In the genomic region with DNA sequence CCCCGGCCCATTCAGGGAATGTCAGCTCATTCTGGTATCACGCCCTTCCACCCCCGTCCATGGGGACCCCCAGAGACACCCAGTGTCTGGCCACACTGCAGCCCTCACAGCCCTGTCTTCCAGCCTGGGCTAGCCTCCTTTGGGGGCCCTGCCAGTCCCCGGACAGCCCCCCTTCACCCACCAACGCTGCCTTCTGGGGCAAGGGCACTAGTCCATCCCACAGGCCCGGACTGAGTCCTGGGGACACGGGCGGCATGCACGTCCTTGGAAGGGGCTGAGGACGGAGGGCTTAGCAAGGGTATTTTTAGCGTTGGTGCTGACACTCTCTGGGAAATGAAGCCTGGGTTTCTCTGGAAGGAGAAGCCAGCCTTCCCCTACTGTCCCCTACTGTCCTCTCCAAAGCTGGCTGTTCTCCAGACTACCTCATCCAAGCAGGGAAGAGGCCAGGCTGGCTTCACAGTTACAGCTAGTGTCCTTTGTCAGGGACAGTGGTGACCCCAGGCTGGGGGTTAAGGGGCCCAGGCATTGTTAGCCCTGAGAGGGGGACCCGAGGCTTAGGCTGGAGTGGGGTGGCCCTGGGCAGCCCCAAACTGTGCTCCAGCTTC, we compare ENCODE assay signal across 21 cellular contexts. TPM values are rescaled to one million over a fixed set of nuclear protein-coding genes. Genes with fewer than 3 reads are reported as not detected.
DNase-seq lines count a peak whose midpoint lies in the region; ATAC-seq and TF ChIP-seq lines count a peak whose summit lies in the region.
"Had no signal": no experiment of that assay in that cellular context is flagged by ENCODE, and none has a peak within 500 bp of the region (broad histone marks: within the 10 kb centered on the region; RNA-seq: fewer than 3 reads in every experiment).

No MANE protein-coding gene starts in this region.

- TF ChIP-seq CTCF in dorsolateral prefrontal cortex (IDR thresholded peaks at IDR 0.05 in 54 of 56, conservative IDR thresholded peaks at IDR 0.05 in 2 of 56; ENCODE audit: low read depth in 1 of 56, partially characterized antibody in 56 of 56): peak in 1 of 56 donors; percentile 13
- no peak for TF ChIP-seq CTCF in sigmoid colon (IDR thresholded peaks at IDR 0.05)

- no peak for TF ChIP-seq EP300 in sigmoid colon (IDR thresholded peaks at IDR 0.05)

- TF ChIP-seq POLR2A in sigmoid colon (IDR thresholded peaks at IDR 0.05): no peak

- H3K36me3 ChIP-seq in sigmoid colon: peaks cover 24 to 74% (median 41%) of the 10 kb centered on the region in 4 donors
- H3K36me3 ChIP-seq: transverse colon had no signal

- no peaks in the 10 kb centered on the region for H3K36me3 Mint-ChIP-seq in activated T-helper 2 cell treated with anti-CD3 and anti-CD28 coated beads, Interferon-gamma antibody, Interleukin-2, Interleukin-4, amounts not matched to agents 10 μg/mL and 5 μg/mL and 100 μg/mL, durations not matched to agents 14 hours and 24 hours and 36 hours (ENCODE audit: low read depth)
- H3K36me3 Mint-ChIP-seq: activated CD8-positive, alpha-beta memory T cell treated with anti-CD3 and anti-CD28 coated beads, Interleukin-2, amount 10 ng/mL, durations not matched to agents 7 days and 5 days; natural killer cell; stimulated activated effector memory CD8-positive, alpha-beta T cell treated with anti-CD3 and anti-CD28 coated beads, Interleukin-12 subunit alpha, Interleukin-12 subunit beta, amount 100 ng/mL, for 72 hours had no signal

- H3K9me3 Mint-ChIP-seq in activated T-helper 2 cell treated with anti-CD3 and anti-CD28 coated beads, Interferon-gamma antibody, Interleukin-2, Interleukin-4, amounts not matched to agents 10 μg/mL and 5 μg/mL and 100 μg/mL, durations not matched to agents 14 hours and 24 hours and 36 hours: no peaks in the 10 kb centered on the region
- H3K9me3 Mint-ChIP-seq: memory B cell; natural killer cell; stimulated activated effector memory CD8-positive, alpha-beta T cell treated with anti-CD3 and anti-CD28 coated beads, Interleukin-12 subunit alpha, Interleukin-12 subunit beta, amount 100 ng/mL, for 72 hours had no signal

- ATAC-seq in left lobe of liver (peak; percentile 50), GM18868 (IDR thresholded peaks at IDR 0.05; ENCODE audit: unreplicated experiment) (no peak)
- ATAC-seq: activated CD8-positive, alpha-beta memory T cell treated with anti-CD3 and anti-CD28 coated beads, Interleukin-2, amount 10 ng/mL, durations not matched to agents 7 days and 5 days; natural killer cell; stimulated activated effector memory CD8-positive, alpha-beta T cell treated with anti-CD3 and anti-CD28 coated beads, Interleukin-12 subunit alpha, Interleukin-12 subunit beta, amount 100 ng/mL, for 72 hours had no signal

- WGBS in sigmoid colon, 2 donors: 88 to 90% methylated on average over 12 of the region's 12 CpGs

- no peaks in the 10 kb centered on the region for H3K4me1 Mint-ChIP-seq in activated T-helper 2 cell treated with anti-CD3 and anti-CD28 coated beads, Interferon-gamma antibody, Interleukin-2, Interleukin-4, amounts not matched to agents 10 μg/mL and 5 μg/mL and 100 μg/mL, durations not matched to agents 14 hours and 24 hours and 36 hours (ENCODE audit: low read depth)
- H3K4me1 Mint-ChIP-seq: activated CD8-positive, alpha-beta memory T cell treated with anti-CD3 and anti-CD28 coated beads, Interleukin-2, amount 10 ng/mL, durations not matched to agents 7 days and 5 days; natural killer cell; stimulated activated effector memory CD8-positive, alpha-beta T cell treated with anti-CD3 and anti-CD28 coated beads, Interleukin-12 subunit alpha, Interleukin-12 subunit beta, amount 100 ng/mL, for 72 hours had no signal

- no peak overlapping the region for H3K4me3 ChIP-seq in dorsolateral prefrontal cortex
- H3K4me3 ChIP-seq in sigmoid colon: no peak overlapping the region
- H3K4me3 ChIP-seq: prostate gland, transverse colon had no signal

- H3K27ac Mint-ChIP-seq in activated T-helper 2 cell treated with anti-CD3 and anti-CD28 coated beads, Interferon-gamma antibody, Interleukin-2, Interleukin-4, amounts not matched to agents 10 μg/mL and 5 μg/mL and 100 μg/mL, durations not matched to agents 14 hours and 24 hours and 36 hours: no peak overlapping the region
- H3K27ac Mint-ChIP-seq: activated CD8-positive, alpha-beta memory T cell treated with anti-CD3 and anti-CD28 coated beads, Interleukin-2, amount 10 ng/mL, durations not matched to agents 7 days and 5 days; memory B cell; natural killer cell; stimulated activated effector memory CD8-positive, alpha-beta T cell treated with anti-CD3 and anti-CD28 coated beads, Interleukin-12 subunit alpha, Interleukin-12 subunit beta, amount 100 ng/mL, for 72 hours had no signal

- no peak overlapping the region for H3K4me3 Mint-ChIP-seq in activated T-helper 2 cell treated with anti-CD3 and anti-CD28 coated beads, Interferon-gamma antibody, Interleukin-2, Interleukin-4, amounts not matched to agents 10 μg/mL and 5 μg/mL and 100 μg/mL, durations not matched to agents 14 hours and 24 hours and 36 hours (ENCODE audit: low read depth)
- H3K4me3 Mint-ChIP-seq: activated CD8-positive, alpha-beta memory T cell treated with anti-CD3 and anti-CD28 coated beads, Interleukin-2, amount 10 ng/mL, durations not matched to agents 7 days and 5 days; memory B cell; natural killer cell; stimulated activated effector memory CD8-positive, alpha-beta T cell treated with anti-CD3 and anti-CD28 coated beads, Interleukin-12 subunit alpha, Interleukin-12 subunit beta, amount 100 ng/mL, for 72 hours had no signal

- no peaks in the 10 kb centered on the region for H3K27me3 Mint-ChIP-seq in activated T-helper 2 cell treated with anti-CD3 and anti-CD28 coated beads, Interferon-gamma antibody, Interleukin-2, Interleukin-4, amounts not matched to agents 10 μg/mL and 5 μg/mL and 100 μg/mL, durations not matched to agents 14 hours and 24 hours and 36 hours (ENCODE audit: low read depth)
- H3K27me3 Mint-ChIP-seq: activated CD8-positive, alpha-beta memory T cell treated with anti-CD3 and anti-CD28 coated beads, Interleukin-2, amount 10 ng/mL, durations not matched to agents 7 days and 5 days; memory B cell had no signal

- no peaks in the 10 kb centered on the region for H3K27me3 ChIP-seq in dorsolateral prefrontal cortex
- H3K27me3 ChIP-seq in sigmoid colon: no peaks in the 10 kb centered on the region
- H3K27me3 ChIP-seq: transverse colon had no signal

- no peaks in the 10 kb centered on the region for H3K9me3 ChIP-seq in sigmoid colon
- H3K9me3 ChIP-seq: prostate gland, transverse colon had no signal

- intact Hi-C loops in dorsolateral prefrontal cortex (cut with DNase I): loop anchor here in 1 of 2 donors (5.0 to 10.0 kb wide), 3 partner anchors 37 to 455 kb away; a partner anchor contains a TSS
- intact Hi-C loops in sigmoid colon (cut with DNase I): loop anchor here (10.0 kb wide), 2 partner anchors 335 to 345 kb away; a partner anchor contains a TSS
- intact Hi-C loops in activated T-helper 2 cell treated with anti-CD3 and anti-CD28 coated beads, Interferon-gamma antibody, Interleukin-2, Interleukin-4, amounts not matched to agents 10 μg/mL and 5 μg/mL and 100 μg/mL, durations not matched to agents 14 hours and 24 hours and 36 hours (cut with micrococcal nuclease): no loop called here

- peaks cover 0 to 16% (median 13%) of the 10 kb centered on the region in 4 donors for H3K4me1 ChIP-seq in sigmoid colon
- H3K4me1 ChIP-seq: prostate gland had no signal

- DNase-seq in NCI-H1092 treated with DMSO at 0.1 percent for 48 hours (lab: John Stamatoyannopoulos, UW) (peak; percentile 35), dorsolateral prefrontal cortex (peak in 1 of 10 donors; percentile 73), left lobe of liver (ENCODE audit: low spot score) (peak; percentile 66), sigmoid colon (peak; percentile 59), dermis blood vessel endothelial cell (no peak), NCI-H1105 (lab: John Stamatoyannopoulos, UW) (no peak)
- DNase-seq in activated T-helper 2 cell treated with anti-CD3 and anti-CD28 coated beads, Interferon-gamma antibody, Interleukin-2, Interleukin-4, amounts not matched to agents 10 μg/mL and 5 μg/mL and 100 μg/mL, durations not matched to agents 14 hours and 24 hours and 36 hours (ENCODE audit: low spot score): no peak
- DNase-seq: activated CD8-positive, alpha-beta memory T cell treated with anti-CD3 and anti-CD28 coated beads, Interleukin-2, amount 10 ng/mL, durations not matched to agents 7 days and 5 days; activated gamma-delta T cell; cerebellar nuclear complex; DMS79 treated with DMSO at 0.1 percent for 48 hours; KG1; natural killer cell; NCI-H2081; NCI-H510A treated with DMSO at 0.1 percent for 48 hours; SW 1271; transverse colon had no signal

- H3K27ac ChIP-seq in dorsolateral prefrontal cortex: peak overlapping the region in 57 of 59 donors; percentile 29 to 91 (median 77)
- H3K27ac ChIP-seq in sigmoid colon: no peak overlapping the region
- H3K27ac ChIP-seq: prostate gland, transverse colon had no signal

RNA-seq across cellular contexts. Expression of a gene that starts 39.5 kb away (rescaled TPM):
- 10 to 100 TPM; 27.2 to 59.8 (median 44.7) TPM for total RNA-seq in dorsolateral prefrontal cortex
- 87.3 TPM for total RNA-seq in left lobe of liver
- total RNA-seq in sigmoid colon: 100 to 1,000 TPM in 2 of 4 donors, 10 to 100 TPM in 2; 57.8 to 129 (median 91.6) TPM
- 10 to 100 TPM; 20.3 to 60.2 (median 20.4) TPM for polyA plus RNA-seq in sigmoid colon
- 25.7 and 37.4 TPM in 2 replicates for total RNA-seq in dermis blood vessel endothelial cell
- total RNA-seq in activated T-helper 2 cell treated with anti-CD3 and anti-CD28 coated beads, Interferon-gamma antibody, Interleukin-2, Interleukin-4, amounts not matched to agents 10 μg/mL and 5 μg/mL and 100 μg/mL, durations not matched to agents 14 hours and 24 hours and 36 hours: 28.0 and 30.4 TPM in 2 replicates

Comparison
In these comparisons a context has a peak if more than half of its experiments do, and no peak if none do; other contexts are left out.
1. DNase-seq: peak in NCI-H1092 treated with DMSO at 0.1 percent for 48 hours (single experiment), left lobe of liver (single experiment) and sigmoid colon (single experiment); none in dermis blood vessel endothelial cell (single experiment), NCI-H1105 (single experiment) and activated T-helper 2 cell treated with anti-CD3 and anti-CD28 coated beads, Interferon-gamma antibody, Interleukin-2, Interleukin-4, amounts not matched to agents 10 μg/mL and 5 μg/mL and 100 μg/mL, durations not matched to agents 14 hours and 24 hours and 36 hours (single experiment).
2. H3K27ac ChIP-seq: peak in dorsolateral prefrontal cortex (57 of 59); none in sigmoid colon (0 of 4).